ENCODE assay signal across 1 cellular context in the genomic region with DNA sequence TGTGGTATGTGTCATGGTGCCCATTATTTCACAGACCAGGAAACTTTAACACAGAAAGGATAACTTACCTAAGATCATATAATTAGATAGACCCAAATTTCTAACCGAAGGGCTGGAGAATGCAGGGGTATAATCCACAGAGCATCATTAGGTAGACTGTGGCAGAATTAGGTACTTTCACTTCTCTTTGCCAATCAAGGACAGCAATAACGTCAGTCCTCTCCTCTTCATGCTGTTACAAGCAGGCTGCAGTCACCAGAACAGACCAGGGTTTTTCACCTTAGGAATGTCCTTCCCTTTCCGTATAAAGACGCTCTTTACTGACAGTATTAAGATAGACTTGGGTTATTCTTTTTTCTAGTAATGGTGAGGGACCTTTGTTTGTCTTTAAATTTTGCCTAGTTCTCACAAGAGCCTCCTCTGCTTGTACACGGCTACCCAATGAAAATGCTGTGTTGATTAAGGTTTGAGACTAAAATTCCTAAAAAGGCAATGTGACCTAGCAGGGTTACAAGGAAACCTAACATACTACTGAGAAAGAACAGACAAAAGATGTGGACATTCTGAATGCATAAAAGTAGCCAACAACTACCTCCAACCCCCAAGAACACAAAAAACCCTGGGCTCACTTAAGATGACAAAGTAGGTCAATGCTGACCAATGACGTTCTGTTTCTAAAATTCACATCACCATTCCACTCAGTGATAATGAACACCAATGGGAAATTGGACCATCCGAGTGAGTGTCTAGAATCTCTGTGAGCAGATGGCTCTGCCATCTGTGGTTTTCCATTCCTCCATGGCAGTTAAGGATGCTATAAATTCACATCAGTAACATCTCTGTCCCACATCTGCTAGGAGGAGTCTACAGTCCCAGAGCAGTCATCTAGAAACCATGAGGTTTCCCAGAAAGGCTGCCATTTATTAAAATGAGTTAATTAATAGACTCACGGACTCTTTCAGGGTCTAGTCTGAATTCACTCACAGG.
TF ChIP-seq lines count a peak whose summit lies in the region.

No MANE protein-coding gene starts in this region.

TF ChIP-seq in GM12878, 131 proteins besides CTCF, POLR2A, EP300 and RAD21 (continued from another document and continues in another):
- TF ChIP-seq, protein P1, sequence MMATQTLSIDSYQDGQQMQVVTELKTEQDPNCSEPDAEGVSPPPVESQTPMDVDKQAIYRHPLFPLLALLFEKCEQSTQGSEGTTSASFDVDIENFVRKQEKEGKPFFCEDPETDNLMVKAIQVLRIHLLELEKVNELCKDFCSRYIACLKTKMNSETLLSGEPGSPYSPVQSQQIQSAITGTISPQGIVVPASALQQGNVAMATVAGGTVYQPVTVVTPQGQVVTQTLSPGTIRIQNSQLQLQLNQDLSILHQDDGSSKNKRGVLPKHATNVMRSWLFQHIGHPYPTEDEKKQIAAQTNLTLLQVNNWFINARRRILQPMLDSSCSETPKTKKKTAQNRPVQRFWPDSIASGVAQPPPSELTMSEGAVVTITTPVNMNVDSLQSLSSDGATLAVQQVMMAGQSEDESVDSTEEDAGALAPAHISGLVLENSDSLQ (IDR thresholded peaks at IDR 0.05): peak; percentile 59; the same call in 1 of the 2 replicates
- TF ChIP-seq, protein P2, sequence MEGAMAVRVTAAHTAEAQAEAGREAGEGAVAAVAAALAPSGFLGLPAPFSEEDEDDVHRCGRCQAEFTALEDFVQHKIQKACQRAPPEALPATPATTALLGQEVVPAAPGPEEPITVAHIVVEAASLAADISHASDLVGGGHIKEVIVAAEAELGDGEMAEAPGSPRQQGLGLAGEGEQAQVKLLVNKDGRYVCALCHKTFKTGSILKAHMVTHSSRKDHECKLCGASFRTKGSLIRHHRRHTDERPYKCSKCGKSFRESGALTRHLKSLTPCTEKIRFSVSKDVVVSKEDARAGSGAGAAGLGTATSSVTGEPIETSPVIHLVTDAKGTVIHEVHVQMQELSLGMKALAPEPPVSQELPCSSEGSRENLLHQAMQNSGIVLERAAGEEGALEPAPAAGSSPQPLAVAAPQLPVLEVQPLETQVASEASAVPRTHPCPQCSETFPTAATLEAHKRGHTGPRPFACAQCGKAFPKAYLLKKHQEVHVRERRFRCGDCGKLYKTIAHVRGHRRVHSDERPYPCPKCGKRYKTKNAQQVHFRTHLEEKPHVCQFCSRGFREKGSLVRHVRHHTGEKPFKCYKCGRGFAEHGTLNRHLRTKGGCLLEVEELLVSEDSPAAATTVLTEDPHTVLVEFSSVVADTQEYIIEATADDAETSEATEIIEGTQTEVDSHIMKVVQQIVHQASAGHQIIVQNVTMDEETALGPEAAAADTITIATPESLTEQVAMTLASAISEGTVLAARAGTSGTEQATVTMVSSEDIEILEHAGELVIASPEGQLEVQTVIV (IDR thresholded peaks at IDR 0.05; ENCODE audit: borderline replicate concordance, partially characterized antibody): no peak
- TF ChIP-seq CREM (IDR thresholded peaks at IDR 0.05; ENCODE audit: low read depth) (peak; percentile 43; the same call in 1 of the 2 replicates), FOXM1 (IDR thresholded peaks at IDR 0.05; ENCODE audit: low read depth, low read length) (no peak), NBN (IDR thresholded peaks at IDR 0.05) (0 out of 2 replicates have a peak, but pooled peaks have one; percentile 28), RCOR1 (conservative IDR thresholded peaks at IDR 0.05; ENCODE audit: low read depth, low read length) (0 out of 2 replicates have a peak, but pooled peaks have one; percentile 22), BCL11A (IDR thresholded peaks at IDR 0.05; ENCODE audit: low read depth, low read length) (peak; percentile 56; the same call in 1 of the 2 replicates), MXI1 (IDR thresholded peaks at IDR 0.05; ENCODE audit: low read depth, low read length) (no peak), IKZF2 (IDR thresholded peaks at IDR 0.05) (peak; percentile 13 to 44; a peak in 2 of 4 replicates), NR2F1 (conservative IDR thresholded peaks at IDR 0.05) (peak; percentile 27; the same call in 1 of the 2 replicates), MEF2A (IDR thresholded peaks at IDR 0.05; ENCODE audit: insufficient read depth, low read depth, low read length) (peak; percentile 42; the same call in 1 of the 2 replicates), PAX5 (IDR thresholded peaks at IDR 0.05; ENCODE audit: borderline replicate concordance, low read depth, low read length) (peak; percentile 7; the same call in 1 of the 2 replicates), POU2F2 (IDR thresholded peaks at IDR 0.05; ENCODE audit: borderline replicate concordance, low read depth, low read length) (0 out of 3 replicates have a peak, but pooled peaks have one; percentile 15), HDAC6 (IDR thresholded peaks at IDR 0.05; ENCODE audit: unreplicated experiment) (no peak), SPI1 (IDR thresholded peaks at IDR 0.05; ENCODE audit: borderline replicate concordance, insufficient read depth, low read depth, low read length) (peak; percentile 83), ZNF384 (IDR thresholded peaks at IDR 0.05; ENCODE audit: borderline replicate concordance, low read depth, low read length) (no peak), EZH2 (IDR thresholded peaks at IDR 0.05; ENCODE audit: borderline replicate concordance, control insufficient read depth, low read depth, low read length) (no peak), ZNF207 (IDR thresholded peaks at IDR 0.05; ENCODE audit: borderline replicate concordance) (no peak), GATAD2B (conservative IDR thresholded peaks at IDR 0.05; ENCODE audit: low read depth) (no peak), BMI1 (IDR thresholded peaks at IDR 0.05; ENCODE audit: borderline replicate concordance) (no peak), FOXK2 (IDR thresholded peaks at IDR 0.05) (no peak), WRNIP1 (IDR thresholded peaks at IDR 0.05; ENCODE audit: borderline replicate concordance, low read depth, low read length) (no peak), MEF2B (IDR thresholded peaks at IDR 0.05; ENCODE audit: partially characterized antibody, poor library complexity, severe bottlenecking) (peak; percentile 24), IRF4 (IDR thresholded peaks at IDR 0.05; ENCODE audit: low read depth, low read length) (peak; percentile 71; the same call in 1 of the 2 replicates), CREB1 (IDR thresholded peaks at IDR 0.05; ENCODE audit: low read depth) (0 out of 2 replicates have a peak, but pooled peaks have one; percentile 32), RBBP5 (conservative IDR thresholded peaks at IDR 0.05) (no peak), SMC3 (IDR thresholded peaks at IDR 0.05; ENCODE audit: borderline replicate concordance, low read length) (no peak), ATF7 (IDR thresholded peaks at IDR 0.05; ENCODE audit: low read depth) (peak; percentile 77), NFXL1 (IDR thresholded peaks at IDR 0.05; ENCODE audit: borderline replicate concordance) (no peak)
- TF ChIP-seq, protein P3, sequence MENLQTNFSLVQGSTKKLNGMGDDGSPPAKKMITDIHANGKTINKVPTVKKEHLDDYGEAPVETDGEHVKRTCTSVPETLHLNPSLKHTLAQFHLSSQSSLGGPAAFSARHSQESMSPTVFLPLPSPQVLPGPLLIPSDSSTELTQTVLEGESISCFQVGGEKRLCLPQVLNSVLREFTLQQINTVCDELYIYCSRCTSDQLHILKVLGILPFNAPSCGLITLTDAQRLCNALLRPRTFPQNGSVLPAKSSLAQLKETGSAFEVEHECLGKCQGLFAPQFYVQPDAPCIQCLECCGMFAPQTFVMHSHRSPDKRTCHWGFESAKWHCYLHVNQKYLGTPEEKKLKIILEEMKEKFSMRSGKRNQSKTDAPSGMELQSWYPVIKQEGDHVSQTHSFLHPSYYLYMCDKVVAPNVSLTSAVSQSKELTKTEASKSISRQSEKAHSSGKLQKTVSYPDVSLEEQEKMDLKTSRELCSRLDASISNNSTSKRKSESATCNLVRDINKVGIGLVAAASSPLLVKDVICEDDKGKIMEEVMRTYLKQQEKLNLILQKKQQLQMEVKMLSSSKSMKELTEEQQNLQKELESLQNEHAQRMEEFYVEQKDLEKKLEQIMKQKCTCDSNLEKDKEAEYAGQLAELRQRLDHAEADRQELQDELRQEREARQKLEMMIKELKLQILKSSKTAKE (IDR thresholded peaks at IDR 0.05; ENCODE audit: low read depth, poor library complexity, severe bottlenecking): peak; percentile 15
- TF ChIP-seq, protein P4, sequence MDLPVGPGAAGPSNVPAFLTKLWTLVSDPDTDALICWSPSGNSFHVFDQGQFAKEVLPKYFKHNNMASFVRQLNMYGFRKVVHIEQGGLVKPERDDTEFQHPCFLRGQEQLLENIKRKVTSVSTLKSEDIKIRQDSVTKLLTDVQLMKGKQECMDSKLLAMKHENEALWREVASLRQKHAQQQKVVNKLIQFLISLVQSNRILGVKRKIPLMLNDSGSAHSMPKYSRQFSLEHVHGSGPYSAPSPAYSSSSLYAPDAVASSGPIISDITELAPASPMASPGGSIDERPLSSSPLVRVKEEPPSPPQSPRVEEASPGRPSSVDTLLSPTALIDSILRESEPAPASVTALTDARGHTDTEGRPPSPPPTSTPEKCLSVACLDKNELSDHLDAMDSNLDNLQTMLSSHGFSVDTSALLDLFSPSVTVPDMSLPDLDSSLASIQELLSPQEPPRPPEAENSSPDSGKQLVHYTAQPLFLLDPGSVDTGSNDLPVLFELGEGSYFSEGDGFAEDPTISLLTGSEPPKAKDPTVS (IDR thresholded peaks at IDR 0.05; ENCODE audit: low read depth, low read length): no peak
- TF ChIP-seq, protein P5, sequence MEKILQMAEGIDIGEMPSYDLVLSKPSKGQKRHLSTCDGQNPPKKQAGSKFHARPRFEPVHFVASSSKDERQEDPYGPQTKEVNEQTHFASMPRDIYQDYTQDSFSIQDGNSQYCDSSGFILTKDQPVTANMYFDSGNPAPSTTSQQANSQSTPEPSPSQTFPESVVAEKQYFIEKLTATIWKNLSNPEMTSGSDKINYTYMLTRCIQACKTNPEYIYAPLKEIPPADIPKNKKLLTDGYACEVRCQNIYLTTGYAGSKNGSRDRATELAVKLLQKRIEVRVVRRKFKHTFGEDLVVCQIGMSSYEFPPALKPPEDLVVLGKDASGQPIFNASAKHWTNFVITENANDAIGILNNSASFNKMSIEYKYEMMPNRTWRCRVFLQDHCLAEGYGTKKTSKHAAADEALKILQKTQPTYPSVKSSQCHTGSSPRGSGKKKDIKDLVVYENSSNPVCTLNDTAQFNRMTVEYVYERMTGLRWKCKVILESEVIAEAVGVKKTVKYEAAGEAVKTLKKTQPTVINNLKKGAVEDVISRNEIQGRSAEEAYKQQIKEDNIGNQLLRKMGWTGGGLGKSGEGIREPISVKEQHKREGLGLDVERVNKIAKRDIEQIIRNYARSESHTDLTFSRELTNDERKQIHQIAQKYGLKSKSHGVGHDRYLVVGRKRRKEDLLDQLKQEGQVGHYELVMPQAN (conservative IDR thresholded peaks at IDR 0.05): no peak
- TF ChIP-seq, protein P6, sequence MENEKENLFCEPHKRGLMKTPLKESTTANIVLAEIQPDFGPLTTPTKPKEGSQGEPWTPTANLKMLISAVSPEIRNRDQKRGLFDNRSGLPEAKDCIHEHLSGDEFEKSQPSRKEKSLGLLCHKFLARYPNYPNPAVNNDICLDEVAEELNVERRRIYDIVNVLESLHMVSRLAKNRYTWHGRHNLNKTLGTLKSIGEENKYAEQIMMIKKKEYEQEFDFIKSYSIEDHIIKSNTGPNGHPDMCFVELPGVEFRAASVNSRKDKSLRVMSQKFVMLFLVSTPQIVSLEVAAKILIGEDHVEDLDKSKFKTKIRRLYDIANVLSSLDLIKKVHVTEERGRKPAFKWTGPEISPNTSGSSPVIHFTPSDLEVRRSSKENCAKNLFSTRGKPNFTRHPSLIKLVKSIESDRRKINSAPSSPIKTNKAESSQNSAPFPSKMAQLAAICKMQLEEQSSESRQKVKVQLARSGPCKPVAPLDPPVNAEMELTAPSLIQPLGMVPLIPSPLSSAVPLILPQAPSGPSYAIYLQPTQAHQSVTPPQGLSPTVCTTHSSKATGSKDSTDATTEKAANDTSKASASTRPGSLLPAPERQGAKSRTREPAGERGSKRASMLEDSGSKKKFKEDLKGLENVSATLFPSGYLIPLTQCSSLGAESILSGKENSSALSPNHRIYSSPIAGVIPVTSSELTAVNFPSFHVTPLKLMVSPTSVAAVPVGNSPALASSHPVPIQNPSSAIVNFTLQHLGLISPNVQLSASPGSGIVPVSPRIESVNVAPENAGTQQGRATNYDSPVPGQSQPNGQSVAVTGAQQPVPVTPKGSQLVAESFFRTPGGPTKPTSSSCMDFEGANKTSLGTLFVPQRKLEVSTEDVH (IDR thresholded peaks at IDR 0.05; ENCODE audit: low read depth, partially characterized antibody): no peak
- TF ChIP-seq, protein P7, sequence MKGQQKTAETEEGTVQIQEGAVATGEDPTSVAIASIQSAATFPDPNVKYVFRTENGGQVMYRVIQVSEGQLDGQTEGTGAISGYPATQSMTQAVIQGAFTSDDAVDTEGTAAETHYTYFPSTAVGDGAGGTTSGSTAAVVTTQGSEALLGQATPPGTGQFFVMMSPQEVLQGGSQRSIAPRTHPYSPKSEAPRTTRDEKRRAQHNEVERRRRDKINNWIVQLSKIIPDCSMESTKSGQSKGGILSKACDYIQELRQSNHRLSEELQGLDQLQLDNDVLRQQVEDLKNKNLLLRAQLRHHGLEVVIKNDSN (IDR thresholded peaks at IDR 0.05; ENCODE audit: borderline replicate concordance, extremely low read length, insufficient read depth, low read depth, low read length): no peak
- TF ChIP-seq, protein P8, sequence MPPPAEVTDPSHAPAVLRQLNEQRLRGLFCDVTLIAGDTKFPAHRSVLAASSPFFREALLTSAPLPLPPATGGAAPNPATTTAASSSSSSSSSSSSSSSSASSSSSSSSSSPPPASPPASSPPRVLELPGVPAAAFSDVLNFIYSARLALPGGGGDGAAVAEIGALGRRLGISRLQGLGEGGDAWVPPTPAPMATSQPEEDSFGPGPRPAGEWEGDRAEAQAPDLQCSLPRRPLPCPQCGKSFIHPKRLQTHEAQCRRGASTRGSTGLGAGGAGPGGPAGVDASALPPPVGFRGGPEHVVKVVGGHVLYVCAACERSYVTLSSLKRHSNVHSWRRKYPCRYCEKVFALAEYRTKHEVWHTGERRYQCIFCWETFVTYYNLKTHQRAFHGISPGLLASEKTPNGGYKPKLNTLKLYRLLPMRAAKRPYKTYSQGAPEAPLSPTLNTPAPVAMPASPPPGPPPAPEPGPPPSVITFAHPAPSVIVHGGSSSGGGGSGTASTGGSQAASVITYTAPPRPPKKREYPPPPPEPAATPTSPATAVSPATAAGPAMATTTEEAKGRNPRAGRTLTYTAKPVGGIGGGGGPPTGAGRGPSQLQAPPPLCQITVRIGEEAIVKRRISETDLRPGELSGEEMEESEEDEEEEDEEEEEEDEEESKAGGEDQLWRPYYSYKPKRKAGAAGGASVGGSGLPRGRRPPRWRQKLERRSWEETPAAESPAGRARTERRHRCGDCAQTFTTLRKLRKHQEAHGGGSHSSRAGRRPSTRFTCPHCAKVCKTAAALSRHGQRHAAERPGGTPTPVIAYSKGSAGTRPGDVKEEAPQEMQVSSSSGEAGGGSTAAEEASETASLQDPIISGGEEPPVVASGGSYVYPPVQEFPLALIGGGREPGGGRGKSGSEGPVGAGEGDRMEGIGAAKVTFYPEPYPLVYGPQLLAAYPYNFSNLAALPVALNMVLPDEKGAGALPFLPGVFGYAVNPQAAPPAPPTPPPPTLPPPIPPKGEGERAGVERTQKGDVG (CRISPR knock-in tag; IDR thresholded peaks at IDR 0.05): no peak
- TF ChIP-seq, protein P9, sequence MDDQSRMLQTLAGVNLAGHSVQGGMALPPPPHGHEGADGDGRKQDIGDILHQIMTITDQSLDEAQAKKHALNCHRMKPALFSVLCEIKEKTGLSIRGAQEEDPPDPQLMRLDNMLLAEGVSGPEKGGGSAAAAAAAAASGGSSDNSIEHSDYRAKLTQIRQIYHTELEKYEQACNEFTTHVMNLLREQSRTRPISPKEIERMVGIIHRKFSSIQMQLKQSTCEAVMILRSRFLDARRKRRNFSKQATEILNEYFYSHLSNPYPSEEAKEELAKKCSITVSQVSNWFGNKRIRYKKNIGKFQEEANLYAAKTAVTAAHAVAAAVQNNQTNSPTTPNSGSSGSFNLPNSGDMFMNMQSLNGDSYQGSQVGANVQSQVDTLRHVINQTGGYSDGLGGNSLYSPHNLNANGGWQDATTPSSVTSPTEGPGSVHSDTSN (IDR thresholded peaks at IDR 0.05; ENCODE audit: insufficient replicate concordance, low read depth, low read length): peak; percentile 24
